Comparison of ENCODE assay signal across 19 cellular contexts in genomic region chr11:126578426-126578825, GRCh38.
DNase-seq lines count a peak whose midpoint lies in the region; ATAC-seq, FAIRE-seq and TF ChIP-seq lines count a peak whose summit lies in the region.
"Had no signal": no experiment of that assay in that cellular context is flagged by ENCODE, and none has a peak within 500 bp of the region (broad histone marks: within the 10 kb centered on the region; RNA-seq: fewer than 3 reads in every experiment).

No MANE protein-coding gene starts in this region.

- peaks cover 9% of the 10 kb centered on the region for H3K27me3 Mint-ChIP-seq in neural progenitor cell (ENCODE audit: insufficient read depth, low read depth)

- H3K79me2 ChIP-seq in GM23248 (ENCODE audit: insufficient read depth) (no peaks in the 10 kb centered on the region), neural progenitor cell (ENCODE audit: low read depth) (no peaks in the 10 kb centered on the region)

- peaks cover 25% of the 10 kb centered on the region for H3K4me1 Mint-ChIP-seq in neural progenitor cell

- H3K27ac Mint-ChIP-seq in neural progenitor cell: peak overlapping the region; percentile 50
- H3K27ac Mint-ChIP-seq: CD4-positive, alpha-beta memory T cell had no signal

- DNase-seq in GM23248 (peak; percentile 25), bronchial epithelial cell (ENCODE audit: low read depth) (no peak), neural progenitor cell (ENCODE audit: low spot score) (no peak), NCI-H1694 treated with DMSO at 0.1 percent for 48 hours (lab: John Stamatoyannopoulos, UW) (no peak), SW480 (ENCODE audit: low spot score) (no peak)
- DNase-seq: C1 segment of cervical spinal cord; Calu3; CD4-positive, alpha-beta memory T cell; COR-L47; DMS153; DND-41; EL; GDM1; H9 had no signal

- H2AFZ ChIP-seq in GM23248 (no peak overlapping the region), neural progenitor cell (replicated peaks) (no peak overlapping the region)

- no peak overlapping the region for H3K4me3 Mint-ChIP-seq in neural progenitor cell
- H3K4me3 Mint-ChIP-seq: CD4-positive, alpha-beta memory T cell; H9 had no signal

- H3K4me2 ChIP-seq in GM23248 (ENCODE audit: unreplicated experiment) (no peak overlapping the region), neural progenitor cell (no peak overlapping the region)

- no peaks in the 10 kb centered on the region for H3K36me3 Mint-ChIP-seq in neural progenitor cell
- H3K36me3 Mint-ChIP-seq: CD4-positive, alpha-beta memory T cell had no signal

- H3K9me3 ChIP-seq in GM23248 (ENCODE audit: low read depth) (no peaks in the 10 kb centered on the region), neural progenitor cell (ENCODE audit: low read depth) (no peaks in the 10 kb centered on the region)

- H4K20me1 ChIP-seq in GM23248 (ENCODE audit: insufficient read depth) (no peaks in the 10 kb centered on the region; the same call in 1 of the 2 replicates), neural progenitor cell (ENCODE audit: low read depth) (no peaks in the 10 kb centered on the region)

- peak; percentile 77 for ATAC-seq in esophagus mucosa
- ATAC-seq in HG02642 (IDR thresholded peaks at IDR 0.05; ENCODE audit: poor library complexity, unreplicated experiment): no peak
- ATAC-seq: GM12878, HCT116 had no signal

- H3K4me1 ChIP-seq in GM23248 (ENCODE audit: insufficient read depth) (no peaks in the 10 kb centered on the region), neural progenitor cell (peaks cover 14% of the 10 kb centered on the region)

- no peak overlapping the region for H3K9ac ChIP-seq in GM23248
- H3K9ac ChIP-seq in neural progenitor cell: no peak overlapping the region

- peak; percentile 58 for FAIRE-seq in bronchial epithelial cell (lab: Jason Lieb, UNC)
- FAIRE-seq: GM12878, GM19239 had no signal

- H3K27me3 ChIP-seq in GM23248 (replicated peaks; ENCODE audit: insufficient read depth): no peaks in the 10 kb centered on the region
- H3K27me3 ChIP-seq in bronchial epithelial cell (ENCODE audit: control insufficient read depth, insufficient read depth, low read length): no peaks in the 10 kb centered on the region
- H3K27me3 ChIP-seq in neural progenitor cell: no peaks in the 10 kb centered on the region

- in situ Hi-C loops in GM23248 (cut with MboI): no loop called here

- H3K9me3 Mint-ChIP-seq in neural progenitor cell: no peaks in the 10 kb centered on the region
- H3K9me3 Mint-ChIP-seq: H9 had no signal

- H3F3A ChIP-seq in GM23248 (ENCODE audit: insufficient read depth): peaks cover 7% of the 10 kb centered on the region; the same call in 1 of the 2 replicates
- H3F3A ChIP-seq in neural progenitor cell (ENCODE audit: low read depth): no peaks in the 10 kb centered on the region

- H3K4me3 ChIP-seq in GM23248 (no peak overlapping the region), bronchial epithelial cell (ENCODE audit: low read depth, low read length) (no peak overlapping the region), neural progenitor cell (no peak overlapping the region)
- H3K4me3 ChIP-seq: GM12878 had no signal

- H3K27ac ChIP-seq in GM23248 (no peak overlapping the region), neural progenitor cell (no peak overlapping the region)

- no peak for TF ChIP-seq CTCF in bronchial epithelial cell (IDR thresholded peaks at IDR 0.05; ENCODE audit: insufficient read depth, low read length, severe bottlenecking)
- no peak for TF ChIP-seq CTCF in neural progenitor cell (IDR thresholded peaks at IDR 0.05)

- no peaks in the 10 kb centered on the region for H3K9me2 ChIP-seq in GM23248 (ENCODE audit: insufficient read depth)

- H3K36me3 ChIP-seq in GM23248 (ENCODE audit: low read depth) (no peaks in the 10 kb centered on the region), bronchial epithelial cell (ENCODE audit: control insufficient read depth, insufficient read depth, low read length) (no peaks in the 10 kb centered on the region), neural progenitor cell (no peaks in the 10 kb centered on the region)

- WGBS in GM23248 (ENCODE audit: low coverage in 1 of 2, low lambda C conversion rate in 2 of 2, missing lambda C conversion rate in 2 of 2), 2 experiments: 77 to 81% methylated on average over 9 of the region's 9 CpGs
